ENCODE assay signal across 1 cellular context in genomic region chr7:45881759-45882464, GRCh38.
TF ChIP-seq lines count a peak whose summit lies in the region.

No MANE protein-coding gene starts in this region.

TF ChIP-seq in HepG2, 621 proteins besides CTCF, POLR2A, EP300 and RAD21 (continued from another document and continues in another):
- TF ChIP-seq SALL2 (CRISPR knock-in tag; IDR thresholded peaks at IDR 0.05) (0 out of 2 replicates have a peak, but pooled peaks have one; percentile 18), ZNF12 (CRISPR knock-in tag; IDR thresholded peaks at IDR 0.05) (peak; percentile 88), MXD4 (CRISPR knock-in tag; IDR thresholded peaks at IDR 0.05) (peak; percentile 56), ZSCAN29 (CRISPR knock-in tag; conservative IDR thresholded peaks at IDR 0.05) (peak; percentile 92), TCF12 (IDR thresholded peaks at IDR 0.05) (no peak), TCF12 (CRISPR knock-in tag; IDR thresholded peaks at IDR 0.05) (peak; percentile 100), HOXA3 (CRISPR knock-in tag; IDR thresholded peaks at IDR 0.05) (peak; percentile 81; the same call in 1 of the 2 replicates), ZNF225 (CRISPR knock-in tag; IDR thresholded peaks at IDR 0.05) (no peak; the same call in 1 of the 2 replicates), CHD4 (IDR thresholded peaks at IDR 0.05; ENCODE audit: borderline replicate concordance, low read length) (peak; percentile 100), ZNF207 (IDR thresholded peaks at IDR 0.05; ENCODE audit: borderline replicate concordance) (no peak), ZNF703 (CRISPR knock-in tag; IDR thresholded peaks at IDR 0.05; ENCODE audit: borderline replicate concordance) (peak; percentile 93), HCFC1 (IDR thresholded peaks at IDR 0.05; ENCODE audit: low read depth, low read length) (no peak), ZNF317 (CRISPR knock-in tag; IDR thresholded peaks at IDR 0.05) (peak; percentile 96), ARHGAP35 (CRISPR knock-in tag; IDR thresholded peaks at IDR 0.05; ENCODE audit: borderline replicate concordance) (no peak), ZNF24 (IDR thresholded peaks at IDR 0.05) (peak; percentile 85), ZNF567 (CRISPR knock-in tag; IDR thresholded peaks at IDR 0.05; ENCODE audit: borderline replicate concordance) (no peak), ARID4A (CRISPR knock-in tag; IDR thresholded peaks at IDR 0.05; ENCODE audit: borderline replicate concordance) (peak; percentile 76; the same call in 1 of the 2 replicates), SETDB1 (CRISPR knock-in tag; IDR thresholded peaks at IDR 0.05; ENCODE audit: borderline replicate concordance) (no peak), ZEB1 (IDR thresholded peaks at IDR 0.05; ENCODE audit: insufficient replicate concordance, low read depth) (no peak), MAZ (IDR thresholded peaks at IDR 0.05; ENCODE audit: borderline replicate concordance, low read depth, low read length) (no peak), MAZ (CRISPR knock-in tag; IDR thresholded peaks at IDR 0.05; ENCODE audit: low read depth) (peak; percentile 82), ZNF512B (CRISPR knock-in tag; IDR thresholded peaks at IDR 0.05; ENCODE audit: borderline replicate concordance) (0 out of 2 replicates have a peak, but pooled peaks have one; percentile 78), KDM1A (CRISPR knock-in tag; IDR thresholded peaks at IDR 0.05) (peak; percentile 98), ZNF296 (CRISPR knock-in tag; conservative IDR thresholded peaks at IDR 0.05) (no peak), TBX3 (IDR thresholded peaks at IDR 0.05; ENCODE audit: borderline replicate concordance) (peak; percentile 99), ZBTB21 (CRISPR knock-in tag; IDR thresholded peaks at IDR 0.05) (peak; percentile 51; the same call in 1 of the 2 replicates), CBFB (CRISPR knock-in tag; IDR thresholded peaks at IDR 0.05) (peak; percentile 56; the same call in 1 of the 2 replicates), ZNF431 (CRISPR knock-in tag; IDR thresholded peaks at IDR 0.05; ENCODE audit: borderline replicate concordance, low read depth) (no peak; the same call in 1 of the 2 replicates), TMF1 (CRISPR knock-in tag; IDR thresholded peaks at IDR 0.05; ENCODE audit: low read depth) (no peak; the same call in 1 of the 2 replicates), RFX1 (IDR thresholded peaks at IDR 0.05) (no peak), IKZF1 (IDR thresholded peaks at IDR 0.05) (no peak), ZFP37 (CRISPR knock-in tag; IDR thresholded peaks at IDR 0.05; ENCODE audit: borderline replicate concordance) (no peak), ZNF790 (CRISPR knock-in tag; IDR thresholded peaks at IDR 0.05; ENCODE audit: borderline replicate concordance) (no peak), CCDC6 (CRISPR knock-in tag; IDR thresholded peaks at IDR 0.05) (peak; percentile 90), ZZZ3 (CRISPR knock-in tag; IDR thresholded peaks at IDR 0.05; ENCODE audit: borderline replicate concordance) (no peak), RXRA (CRISPR knock-in tag; IDR thresholded peaks at IDR 0.05) (peak; percentile 91), PAX8 (CRISPR knock-in tag; IDR thresholded peaks at IDR 0.05; ENCODE audit: borderline replicate concordance) (no peak), ETV5 (CRISPR knock-in tag; IDR thresholded peaks at IDR 0.05; ENCODE audit: borderline replicate concordance) (peak; percentile 98), MLLT10 (CRISPR knock-in tag; IDR thresholded peaks at IDR 0.05) (no peak), MYPOP (CRISPR knock-in tag; IDR thresholded peaks at IDR 0.05) (peak; percentile 94), GTF3A (CRISPR knock-in tag; conservative IDR thresholded peaks at IDR 0.05) (no peak; the same call in 1 of the 2 replicates), ARNTL (CRISPR knock-in tag; IDR thresholded peaks at IDR 0.05) (peak; percentile 97), ZNF235 (CRISPR knock-in tag; IDR thresholded peaks at IDR 0.05; ENCODE audit: borderline replicate concordance) (no peak), ZSCAN22 (CRISPR knock-in tag; IDR thresholded peaks at IDR 0.05) (peak; percentile 68; the same call in 1 of the 2 replicates), ZNF816 (CRISPR knock-in tag; IDR thresholded peaks at IDR 0.05; ENCODE audit: borderline replicate concordance) (no peak)
- TF ChIP-seq, protein P1, sequence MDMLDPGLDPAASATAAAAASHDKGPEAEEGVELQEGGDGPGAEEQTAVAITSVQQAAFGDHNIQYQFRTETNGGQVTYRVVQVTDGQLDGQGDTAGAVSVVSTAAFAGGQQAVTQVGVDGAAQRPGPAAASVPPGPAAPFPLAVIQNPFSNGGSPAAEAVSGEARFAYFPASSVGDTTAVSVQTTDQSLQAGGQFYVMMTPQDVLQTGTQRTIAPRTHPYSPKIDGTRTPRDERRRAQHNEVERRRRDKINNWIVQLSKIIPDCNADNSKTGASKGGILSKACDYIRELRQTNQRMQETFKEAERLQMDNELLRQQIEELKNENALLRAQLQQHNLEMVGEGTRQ (IDR thresholded peaks at IDR 0.05; ENCODE audit: low read depth, low read length): no peak
- TF ChIP-seq, protein P1 (CRISPR knock-in tag; IDR thresholded peaks at IDR 0.05; ENCODE audit: borderline replicate concordance): peak; percentile 16; the same call in 1 of the 2 replicates
- TF ChIP-seq, protein P2, sequence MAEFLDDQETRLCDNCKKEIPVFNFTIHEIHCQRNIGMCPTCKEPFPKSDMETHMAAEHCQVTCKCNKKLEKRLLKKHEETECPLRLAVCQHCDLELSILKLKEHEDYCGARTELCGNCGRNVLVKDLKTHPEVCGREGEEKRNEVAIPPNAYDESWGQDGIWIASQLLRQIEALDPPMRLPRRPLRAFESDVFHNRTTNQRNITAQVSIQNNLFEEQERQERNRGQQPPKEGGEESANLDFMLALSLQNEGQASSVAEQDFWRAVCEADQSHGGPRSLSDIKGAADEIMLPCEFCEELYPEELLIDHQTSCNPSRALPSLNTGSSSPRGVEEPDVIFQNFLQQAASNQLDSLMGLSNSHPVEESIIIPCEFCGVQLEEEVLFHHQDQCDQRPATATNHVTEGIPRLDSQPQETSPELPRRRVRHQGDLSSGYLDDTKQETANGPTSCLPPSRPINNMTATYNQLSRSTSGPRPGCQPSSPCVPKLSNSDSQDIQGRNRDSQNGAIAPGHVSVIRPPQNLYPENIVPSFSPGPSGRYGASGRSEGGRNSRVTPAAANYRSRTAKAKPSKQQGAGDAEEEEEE (CRISPR knock-in tag; IDR thresholded peaks at IDR 0.05; ENCODE audit: borderline replicate concordance): no peak
- TF ChIP-seq, protein P3, sequence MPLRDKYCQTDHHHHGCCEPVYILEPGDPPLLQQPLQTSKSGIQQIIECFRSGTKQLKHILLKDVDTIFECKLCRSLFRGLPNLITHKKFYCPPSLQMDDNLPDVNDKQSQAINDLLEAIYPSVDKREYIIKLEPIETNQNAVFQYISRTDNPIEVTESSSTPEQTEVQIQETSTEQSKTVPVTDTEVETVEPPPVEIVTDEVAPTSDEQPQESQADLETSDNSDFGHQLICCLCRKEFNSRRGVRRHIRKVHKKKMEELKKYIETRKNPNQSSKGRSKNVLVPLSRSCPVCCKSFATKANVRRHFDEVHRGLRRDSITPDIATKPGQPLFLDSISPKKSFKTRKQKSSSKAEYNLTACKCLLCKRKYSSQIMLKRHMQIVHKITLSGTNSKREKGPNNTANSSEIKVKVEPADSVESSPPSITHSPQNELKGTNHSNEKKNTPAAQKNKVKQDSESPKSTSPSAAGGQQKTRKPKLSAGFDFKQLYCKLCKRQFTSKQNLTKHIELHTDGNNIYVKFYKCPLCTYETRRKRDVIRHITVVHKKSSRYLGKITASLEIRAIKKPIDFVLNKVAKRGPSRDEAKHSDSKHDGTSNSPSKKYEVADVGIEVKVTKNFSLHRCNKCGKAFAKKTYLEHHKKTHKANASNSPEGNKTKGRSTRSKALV (CRISPR knock-in tag; IDR thresholded peaks at IDR 0.05): peak; percentile 52; the same call in 1 of the 2 replicates
- TF ChIP-seq, protein P4, sequence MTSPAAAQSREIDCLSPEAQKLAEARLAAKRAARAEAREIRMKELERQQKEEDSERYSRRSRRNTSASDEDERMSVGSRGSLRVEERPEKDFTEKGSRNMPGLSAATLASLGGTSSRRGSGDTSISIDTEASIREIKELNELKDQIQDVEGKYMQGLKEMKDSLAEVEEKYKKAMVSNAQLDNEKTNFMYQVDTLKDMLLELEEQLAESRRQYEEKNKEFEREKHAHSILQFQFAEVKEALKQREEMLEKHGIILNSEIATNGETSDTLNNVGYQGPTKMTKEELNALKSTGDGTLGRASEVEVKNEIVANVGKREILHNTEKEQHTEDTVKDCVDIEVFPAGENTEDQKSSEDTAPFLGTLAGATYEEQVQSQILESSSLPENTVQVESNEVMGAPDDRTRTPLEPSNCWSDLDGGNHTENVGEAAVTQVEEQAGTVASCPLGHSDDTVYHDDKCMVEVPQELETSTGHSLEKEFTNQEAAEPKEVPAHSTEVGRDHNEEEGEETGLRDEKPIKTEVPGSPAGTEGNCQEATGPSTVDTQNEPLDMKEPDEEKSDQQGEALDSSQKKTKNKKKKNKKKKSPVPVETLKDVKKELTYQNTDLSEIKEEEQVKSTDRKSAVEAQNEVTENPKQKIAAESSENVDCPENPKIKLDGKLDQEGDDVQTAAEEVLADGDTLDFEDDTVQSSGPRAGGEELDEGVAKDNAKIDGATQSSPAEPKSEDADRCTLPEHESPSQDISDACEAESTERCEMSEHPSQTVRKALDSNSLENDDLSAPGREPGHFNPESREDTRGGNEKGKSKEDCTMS (CRISPR knock-in tag; conservative IDR thresholded peaks at IDR 0.05): no peak
- TF ChIP-seq, protein P5, sequence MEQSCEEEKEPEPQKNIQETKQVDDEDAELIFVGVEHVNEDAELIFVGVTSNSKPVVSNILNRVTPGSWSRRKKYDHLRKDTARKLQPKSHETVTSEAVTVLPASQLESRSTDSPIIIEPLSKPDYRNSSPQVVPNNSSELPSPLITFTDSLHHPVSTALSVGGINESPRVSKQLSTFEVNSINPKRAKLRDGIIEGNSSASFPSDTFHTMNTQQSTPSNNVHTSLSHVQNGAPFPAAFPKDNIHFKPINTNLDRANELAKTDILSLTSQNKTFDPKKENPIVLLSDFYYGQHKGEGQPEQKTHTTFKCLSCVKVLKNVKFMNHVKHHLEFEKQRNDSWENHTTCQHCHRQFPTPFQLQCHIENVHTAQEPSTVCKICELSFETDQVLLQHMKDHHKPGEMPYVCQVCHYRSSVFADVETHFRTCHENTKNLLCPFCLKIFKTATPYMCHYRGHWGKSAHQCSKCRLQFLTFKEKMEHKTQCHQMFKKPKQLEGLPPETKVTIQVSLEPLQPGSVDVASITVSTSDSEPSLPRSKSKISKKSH (CRISPR knock-in tag; IDR thresholded peaks at IDR 0.05; ENCODE audit: borderline replicate concordance): no peak
